11 cellular contexts compared by ENCODE assay signal in genomic region chr9:3385871-3386270, GRCh38.
DNase-seq lines count a peak whose midpoint lies in the region; ATAC-seq, FAIRE-seq and TF ChIP-seq lines count a peak whose summit lies in the region.
"Had no signal": no experiment of that assay in that cellular context is flagged by ENCODE, and none has a peak within 500 bp of the region (broad histone marks: within the 10 kb centered on the region; RNA-seq: fewer than 3 reads in every experiment).

No MANE protein-coding gene starts in this region.

- H3K4me1 ChIP-seq in aorta (ENCODE audit: control insufficient read depth in 1 of 2, insufficient read depth in 2 of 2, low read length in 2 of 2) (no peaks in the 10 kb centered on the region), pancreas (no peaks in the 10 kb centered on the region)
- H3K4me1 ChIP-seq: foreskin keratinocyte had no signal

- intact Hi-C loops in aorta (cut with DNase I) (no loop called here), pancreas (cut with DNase I) (no loop called here)

- no peaks in the 10 kb centered on the region for H3K27me3 Mint-ChIP-seq in activated naive CD4-positive, alpha-beta T cell treated with anti-CD3 and anti-CD28 coated beads, Interleukin-2, amount 50 U/mL, for 24 hours
- H3K27me3 Mint-ChIP-seq in immature natural killer cell (ENCODE audit: low read depth in 3 of 3) (no peaks in the 10 kb centered on the region), type B pancreatic cell (no peaks in the 10 kb centered on the region)

- no peaks in the 10 kb centered on the region for H3K9me3 ChIP-seq in aorta (ENCODE audit: control insufficient read depth, low read length)
- H3K9me3 ChIP-seq in pancreas: no peaks in the 10 kb centered on the region

- peaks cover 0 to 2% of the 10 kb centered on the region in 2 donors for H3K36me3 ChIP-seq in aorta (ENCODE audit: control insufficient read depth in 1 of 2, insufficient read depth in 2 of 2, low read length in 1 of 2)
- H3K36me3 ChIP-seq in pancreas: no peaks in the 10 kb centered on the region

- no peak overlapping the region for H3K27ac ChIP-seq in aorta (ENCODE audit: low read depth in 1 of 2, low read length in 2 of 2)
- no peak overlapping the region for H3K27ac ChIP-seq in pancreas
- H3K27ac ChIP-seq: foreskin keratinocyte had no signal

- ATAC-seq in GM21360 (IDR thresholded peaks at IDR 0.05; ENCODE audit: unreplicated experiment): peak; percentile 98
- ATAC-seq in HG03175 (IDR thresholded peaks at IDR 0.05; ENCODE audit: unreplicated experiment): peak; percentile 94
- ATAC-seq in aorta (ENCODE audit: low FRiP score): no peak
- ATAC-seq in pancreas: no peak
- ATAC-seq: foreskin keratinocyte, PC-3 had no signal

- H3K27me3 ChIP-seq in aorta (ENCODE audit: control insufficient read depth in 1 of 2, insufficient read depth in 2 of 2, low read length in 1 of 2): no peaks in the 10 kb centered on the region
- no peaks in the 10 kb centered on the region for H3K27me3 ChIP-seq in pancreas
- H3K27me3 ChIP-seq: foreskin keratinocyte had no signal

- H3K36me3 Mint-ChIP-seq in activated naive CD4-positive, alpha-beta T cell treated with anti-CD3 and anti-CD28 coated beads, Interleukin-2, amount 50 U/mL, for 24 hours: peaks cover 39% of the 10 kb centered on the region
- H3K36me3 Mint-ChIP-seq in immature natural killer cell: peaks cover 22 to 36% (median 23%) of the 10 kb centered on the region in 3 donors
- peaks cover 41% of the 10 kb centered on the region for H3K36me3 Mint-ChIP-seq in type B pancreatic cell

- H3K4me1 Mint-ChIP-seq in activated naive CD4-positive, alpha-beta T cell treated with anti-CD3 and anti-CD28 coated beads, Interleukin-2, amount 50 U/mL, for 24 hours: peaks cover 68% of the 10 kb centered on the region
- H3K4me1 Mint-ChIP-seq in immature natural killer cell (peaks cover 11 to 19% of the 10 kb centered on the region in 2 donors), type B pancreatic cell (ENCODE audit: unreplicated experiment) (no peaks in the 10 kb centered on the region)

- H3K27ac Mint-ChIP-seq in activated naive CD4-positive, alpha-beta T cell treated with anti-CD3 and anti-CD28 coated beads, Interleukin-2, amount 50 U/mL, for 24 hours: peak overlapping the region; percentile 82
- H3K27ac Mint-ChIP-seq in immature natural killer cell (peak overlapping the region in 1 of 6 donors; percentile 62), type B pancreatic cell (no peak overlapping the region)

- DNase-seq in GM12892 (ENCODE audit: insufficient read length): peak; percentile 13
- DNase-seq in aorta: no peak
- DNase-seq in pancreas: no peak
- DNase-seq in immature natural killer cell: no peak
- no peak for DNase-seq in type B pancreatic cell (ENCODE audit: extremely low spot score, unreplicated experiment)
- DNase-seq: foreskin keratinocyte, PC-3, trophoblast cell had no signal

- TF ChIP-seq POLR2A in GM12892 (IDR thresholded peaks at IDR 0.05; ENCODE audit: low read depth, low read length): no peak

- peaks cover 13% of the 10 kb centered on the region for H3K9me3 Mint-ChIP-seq in activated naive CD4-positive, alpha-beta T cell treated with anti-CD3 and anti-CD28 coated beads, Interleukin-2, amount 50 U/mL, for 24 hours
- H3K9me3 Mint-ChIP-seq in immature natural killer cell (no peaks in the 10 kb centered on the region), type B pancreatic cell (no peaks in the 10 kb centered on the region)

- TF ChIP-seq CTCF in pancreas (IDR thresholded peaks at IDR 0.05) (no peak), type B pancreatic cell (conservative IDR thresholded peaks at IDR 0.05) (no peak)

- 92 to 97% methylated on average over 1 of the region's 1 CpG for WGBS in aorta, 2 donors
- WGBS in pancreas, 2 donors: 84 to 91% methylated on average over 1 of the region's 1 CpG

- H3K4me3 ChIP-seq in aorta (ENCODE audit: low read length in 2 of 2) (no peak overlapping the region), pancreas (no peak overlapping the region)

- peak overlapping the region; percentile 60 for H3K4me3 Mint-ChIP-seq in activated naive CD4-positive, alpha-beta T cell treated with anti-CD3 and anti-CD28 coated beads, Interleukin-2, amount 50 U/mL, for 24 hours
- H3K4me3 Mint-ChIP-seq in immature natural killer cell: no peak overlapping the region
- no peak overlapping the region for H3K4me3 Mint-ChIP-seq in type B pancreatic cell

- FAIRE-seq in GM12892 (lab: Jason Lieb, UNC) (peak; percentile 51), pancreas (lab: Jason Lieb, UNC) (no peak)

Comparison
In these comparisons a context has a peak if more than half of its experiments do, and no peak if none do; other contexts are left out.
1. ATAC-seq: peak in GM21360 (single experiment) and HG03175 (single experiment); none in aorta (single experiment) and pancreas (0 of 4).